In genomic region chr3:57971975-57972374, GRCh38 we compare ENCODE assay signal across 16 cellular contexts. TPM values are rescaled to one million over a fixed set of nuclear protein-coding genes. Genes with fewer than 3 reads are reported as not detected.
DNase-seq lines count a peak whose midpoint lies in the region; ATAC-seq and TF ChIP-seq lines count a peak whose summit lies in the region.
"Had no signal": no experiment of that assay in that cellular context is flagged by ENCODE, and none has a peak within 500 bp of the region (broad histone marks: within the 10 kb centered on the region; RNA-seq: fewer than 3 reads in every experiment).

No MANE protein-coding gene starts in this region.

- H3K4me3 ChIP-seq in heart left ventricle (no peak overlapping the region), duodenal mucosa (ENCODE audit: low read depth in 1 of 2, low read length in 2 of 2) (peak overlapping the region in 1 of 2 donors; percentile 30), muscle layer of duodenum (ENCODE audit: low read depth in 1 of 2, low read length in 2 of 2) (no peak overlapping the region), vagina (no peak overlapping the region)
- H3K4me3 ChIP-seq: coronary artery had no signal

- H3K4me1 ChIP-seq in heart left ventricle (peaks cover 0 to 45% (median 19%) of the 10 kb centered on the region in 12 donors), duodenal mucosa (ENCODE audit: control insufficient read depth in 1 of 2, insufficient read depth in 2 of 2, low read length in 2 of 2) (peaks cover 39 to 70% of the 10 kb centered on the region in 2 donors), muscle layer of duodenum (ENCODE audit: control insufficient read depth in 1 of 2, insufficient read depth in 2 of 2, low read length in 2 of 2) (peaks cover 0 to 11% of the 10 kb centered on the region in 2 donors), vagina (peaks cover 34% of the 10 kb centered on the region)

- H3K9ac ChIP-seq in duodenal mucosa (ENCODE audit: low read depth in 1 of 2, low read length in 2 of 2): peak overlapping the region; percentile 15 to 58

- 49 to 62% (median 58%) methylated on average over 3 to 4 of the region's 4 CpGs for WGBS in heart left ventricle, 4 donors

- H3K27me3 ChIP-seq in heart left ventricle (no peaks in the 10 kb centered on the region), duodenal mucosa (ENCODE audit: control insufficient read depth in 1 of 2, insufficient read depth in 2 of 2, low read length in 2 of 2) (no peaks in the 10 kb centered on the region), muscle layer of duodenum (ENCODE audit: low read depth, low read length) (no peaks in the 10 kb centered on the region), vagina (no peaks in the 10 kb centered on the region)

- no peak for TF ChIP-seq POLR2A in heart left ventricle (IDR thresholded peaks at IDR 0.05)
- TF ChIP-seq POLR2A in vagina (IDR thresholded peaks at IDR 0.05): no peak

- H3K36me3 ChIP-seq in heart left ventricle (no peaks in the 10 kb centered on the region), duodenal mucosa (ENCODE audit: control insufficient read depth in 1 of 2, insufficient read depth in 2 of 2, low read length in 2 of 2) (no peaks in the 10 kb centered on the region), muscle layer of duodenum (ENCODE audit: control insufficient read depth in 1 of 2, insufficient read depth in 2 of 2, low read length in 2 of 2) (no peaks in the 10 kb centered on the region), vagina (no peaks in the 10 kb centered on the region)

- H3K27ac ChIP-seq in heart left ventricle (peak overlapping the region; percentile 10 to 79 (median 54)), duodenal mucosa (ENCODE audit: low read depth, low read length) (peak overlapping the region; percentile 78), muscle layer of duodenum (ENCODE audit: low read length) (peak overlapping the region; percentile 65), vagina (peak overlapping the region; percentile 27)
- H3K27ac ChIP-seq: coronary artery had no signal

- intact Hi-C loops in heart left ventricle (cut with DNase I): no loop called here
- intact Hi-C loops in cardiac septum (cut with DNase I): no loop called here
- intact Hi-C loops in vagina (cut with DNase I): no loop called here

- in situ Hi-C loops in GM13977 (cut with MboI; ENCODE audit: low pct_unique_long_range_greater_than_20kb, low sequenced_read_pairs, unreplicated experiment): no loop called here

- H3K9me3 ChIP-seq in heart left ventricle (no peaks in the 10 kb centered on the region), duodenal mucosa (ENCODE audit: control insufficient read depth in 1 of 2, low read length in 2 of 2) (no peaks in the 10 kb centered on the region), muscle layer of duodenum (ENCODE audit: control insufficient read depth in 1 of 2, low read length in 2 of 2) (no peaks in the 10 kb centered on the region), vagina (no peaks in the 10 kb centered on the region)

- ATAC-seq in heart left ventricle: peak in 3 of 4 donors; percentile 21 to 61 (median 49)
- no peak for ATAC-seq in GM19324 (IDR thresholded peaks at IDR 0.05; ENCODE audit: low FRiP score, unreplicated experiment)
- ATAC-seq: stimulated activated naive CD8-positive, alpha-beta T cell treated with anti-CD3 and anti-CD28 coated beads, Interleukin-15, amount 100 ng/mL, for 72 hours had no signal

- DNase-seq in heart left ventricle (peak in 4 of 5 donors; percentile 48 to 65 (median 55)), cardiac septum (ENCODE audit: low spot score) (no peak), vagina (ENCODE audit: extremely low spot score in 2 of 2) (no peak), GM13977 (ENCODE audit: low spot score) (no peak)
- DNase-seq in activated naive CD4-positive, alpha-beta T cell treated with anti-CD3 and anti-CD28 coated beads, Interleukin-2, amount 50 U/mL, for 16 hours: no peak
- DNase-seq: ACHN; activated CD4-positive, alpha-beta T cell treated with anti-CD3 and anti-CD28 coated beads for 4 hours; activated T-cell treated with anti-CD3 and anti-CD28 coated beads, Interleukin-2, amount 50 U/mL, for 1 hour; HCEC 1CT; naive B cell; stimulated activated naive CD8-positive, alpha-beta T cell treated with anti-CD3 and anti-CD28 coated beads, Interleukin-15, amount 100 ng/mL, for 72 hours; T-cell had no signal

- TF ChIP-seq CTCF in heart left ventricle (IDR thresholded peaks at IDR 0.05) (no peak), vagina (IDR thresholded peaks at IDR 0.05) (no peak), GM13977 (IDR thresholded peaks at IDR 0.05; ENCODE audit: extremely low read depth, insufficient read depth, missing control alignments) (no peak)

RNA-seq across cellular contexts. Expression of gene FLNB, which starts 36.2 kb away (rescaled TPM):
- total RNA-seq in heart left ventricle (10 to 100 TPM; 30.5 to 75.6 (median 40.6) TPM), cardiac septum (58.1 TPM), vagina (147 TPM)
- 10 to 100 TPM; 31.9 to 38.7 TPM for polyA plus RNA-seq in heart left ventricle

Comparison
In these comparisons a context has a peak if more than half of its experiments do, and no peak if none do; other contexts are left out.
1. DNase-seq: peak in heart left ventricle (4 of 5); none in cardiac septum (single experiment), vagina (0 of 2), activated naive CD4-positive, alpha-beta T cell treated with anti-CD3 and anti-CD28 coated beads, Interleukin-2, amount 50 U/mL, for 16 hours (single experiment) and GM13977 (single experiment).
2. H3K27ac ChIP-seq: peak in every context shown above with its lines; median percentile 78 in duodenal mucosa; 65 in muscle layer of duodenum; 54 in heart left ventricle; 27 in vagina.